ENCODE assay signal across 20 cellular contexts in genomic region chr11:93481696-93482095, GRCh38.
DNase-seq lines count a peak whose midpoint lies in the region; ATAC-seq and TF ChIP-seq lines count a peak whose summit lies in the region.
"Had no signal": no experiment of that assay in that cellular context is flagged by ENCODE, and none has a peak within 500 bp of the region (broad histone marks: within the 10 kb centered on the region; RNA-seq: fewer than 3 reads in every experiment).

No MANE protein-coding gene starts in this region.

- no peak for ATAC-seq in activated naive CD8-positive, alpha-beta T cell treated with anti-CD3 and anti-CD28 coated beads, Interleukin-2, amount 50 U/mL, for 24 hours
- no peak for ATAC-seq in HG03175 (IDR thresholded peaks at IDR 0.05; ENCODE audit: unreplicated experiment)
- ATAC-seq: activated naive CD4-positive, alpha-beta T cell treated with anti-CD3 and anti-CD28 coated beads, Interleukin-2, amount 50 U/mL, for 72 hours; CD8-positive, alpha-beta T cell had no signal

- peaks cover 0 to 7% (median 4%) of the 10 kb centered on the region in 4 donors for H3K36me3 ChIP-seq in liver (ENCODE audit: control insufficient read depth in 4 of 4, insufficient read depth in 3 of 4, low read depth in 1 of 4, low read length in 3 of 4)
- H3K36me3 ChIP-seq: MG63 had no signal

- H3K9me3 ChIP-seq in liver (ENCODE audit: control insufficient read depth in 4 of 4, low read length in 3 of 4) = no peaks in the 10 kb centered on the region
- H3K9me3 ChIP-seq: MG63 had no signal

- TF ChIP-seq CTCF in CD14-positive monocyte (IDR thresholded peaks at IDR 0.05) = no peak
- TF ChIP-seq CTCF in epithelial cell of proximal tubule (conservative IDR thresholded peaks at IDR 0.05; ENCODE audit: low read depth, low read length) = peak; percentile 42
- TF ChIP-seq CTCF in liver (IDR thresholded peaks at IDR 0.05; ENCODE audit: low read depth, low read length, missing input control) = peak; percentile 45

- H3K27me3 ChIP-seq in liver (ENCODE audit: control insufficient read depth in 4 of 4, insufficient read depth in 4 of 4, low read length in 3 of 4) = no peaks in the 10 kb centered on the region
- H3K27me3 ChIP-seq: dorsolateral prefrontal cortex, MG63 had no signal

- H3K9ac ChIP-seq in liver (ENCODE audit: low read depth in 1 of 2, low read length in 2 of 2) = no peak overlapping the region

- peak overlapping the region in 4 of 7 donors; percentile 0 to 67 (median 32) for H3K27ac Mint-ChIP-seq in CD14-positive monocyte
- H3K27ac Mint-ChIP-seq in activated naive CD8-positive, alpha-beta T cell treated with anti-CD3 and anti-CD28 coated beads, Interleukin-2, amount 50 U/mL, for 24 hours = no peak overlapping the region
- H3K27ac Mint-ChIP-seq: CD8-positive, alpha-beta T cell; progenitor cell of endocrine pancreas had no signal

- peak; percentile 2; the same call in 1 of the 2 replicates for TF ChIP-seq RAD21 in Ishikawa (IDR thresholded peaks at IDR 0.05; ENCODE audit: low read depth)
- peak; percentile 89 to 93 for TF ChIP-seq RAD21 in liver (IDR thresholded peaks at IDR 0.05)

- H3K4me1 Mint-ChIP-seq in CD14-positive monocyte = peaks cover 3% of the 10 kb centered on the region
- no peaks in the 10 kb centered on the region for H3K4me1 Mint-ChIP-seq in activated naive CD8-positive, alpha-beta T cell treated with anti-CD3 and anti-CD28 coated beads, Interleukin-2, amount 50 U/mL, for 24 hours

- no peak overlapping the region for H3K27ac ChIP-seq in liver (ENCODE audit: low read depth in 1 of 2, low read length in 2 of 2)
- H3K27ac ChIP-seq: dorsolateral prefrontal cortex had no signal

- peaks cover 9 to 46% (median 39%) of the 10 kb centered on the region in 4 donors for H3K4me1 ChIP-seq in liver (ENCODE audit: control insufficient read depth in 4 of 4, insufficient read depth in 4 of 4, low read length in 3 of 4)

- intact Hi-C loops in CD14-positive monocyte (cut with micrococcal nuclease) = no loop called here

- no peak for TF ChIP-seq EP300 in Ishikawa (IDR thresholded peaks at IDR 0.05; ENCODE audit: borderline replicate concordance)

- 81% methylated on average over 6 of the region's 6 CpGs for WGBS in liver

- DNase-seq in CD14-positive monocyte (ENCODE audit: low spot score) (no peak), epithelial cell of proximal tubule (ENCODE audit: low read depth) (no peak), anterior cingulate cortex (lab: John Stamatoyannopoulos, UW) (no peak), NCI-H1417 (lab: John Stamatoyannopoulos, UW) (no peak)
- no peak for DNase-seq in activated naive CD8-positive, alpha-beta T cell treated with anti-CD3 and anti-CD28 coated beads, Interleukin-2, amount 50 U/mL, for 24 hours
- DNase-seq: activated CD4-positive, alpha-beta T cell treated with anti-CD3 and anti-CD28 coated beads, Interleukin-2, amount 50 U/mL, for 1 hour; activated T-cell treated with anti-CD3 and anti-CD28 coated beads for 4 hours; CD8-positive, alpha-beta T cell; dorsolateral prefrontal cortex; EL; MG63; NCI-H1694 treated with DMSO at 0.1 percent for 48 hours; stimulated activated CD4-positive, alpha-beta T cell treated with anti-CD3 and anti-CD28 coated beads, Interleukin-15, amount 100 ng/mL, for 24 hours; T1000 had no signal

- peaks cover 60 to 63% of the 10 kb centered on the region in 2 donors for H3K36me3 Mint-ChIP-seq in CD14-positive monocyte
- no peaks in the 10 kb centered on the region for H3K36me3 Mint-ChIP-seq in activated naive CD8-positive, alpha-beta T cell treated with anti-CD3 and anti-CD28 coated beads, Interleukin-2, amount 50 U/mL, for 24 hours (ENCODE audit: low read depth)
- H3K36me3 Mint-ChIP-seq: activated naive CD4-positive, alpha-beta T cell treated with anti-CD3 and anti-CD28 coated beads, Interleukin-2, amount 50 U/mL, for 72 hours; brain; CD8-positive, alpha-beta T cell had no signal

- peaks cover 0 to 2% (median 0%) of the 10 kb centered on the region in 3 donors for H3K27me3 Mint-ChIP-seq in CD14-positive monocyte (ENCODE audit: low read depth in 3 of 3)
- H3K27me3 Mint-ChIP-seq in activated naive CD8-positive, alpha-beta T cell treated with anti-CD3 and anti-CD28 coated beads, Interleukin-2, amount 50 U/mL, for 24 hours = no peaks in the 10 kb centered on the region
- H3K27me3 Mint-ChIP-seq: brain had no signal

- no peak overlapping the region for H3K4me3 Mint-ChIP-seq in CD14-positive monocyte
- H3K4me3 Mint-ChIP-seq in activated naive CD8-positive, alpha-beta T cell treated with anti-CD3 and anti-CD28 coated beads, Interleukin-2, amount 50 U/mL, for 24 hours = no peak overlapping the region
- H3K4me3 Mint-ChIP-seq: brain; CD8-positive, alpha-beta T cell had no signal

- H3K9me3 Mint-ChIP-seq in CD14-positive monocyte = no peaks in the 10 kb centered on the region
- H3K9me3 Mint-ChIP-seq in activated naive CD8-positive, alpha-beta T cell treated with anti-CD3 and anti-CD28 coated beads, Interleukin-2, amount 50 U/mL, for 24 hours = no peaks in the 10 kb centered on the region
- H3K9me3 Mint-ChIP-seq: activated naive CD4-positive, alpha-beta T cell treated with anti-CD3 and anti-CD28 coated beads, Interleukin-2, amount 50 U/mL, for 72 hours; brain; CD8-positive, alpha-beta T cell had no signal

- H3K4me3 ChIP-seq in epithelial cell of proximal tubule (ENCODE audit: low read depth, low read length) (no peak overlapping the region), liver (ENCODE audit: low read depth in 1 of 3, low read length in 3 of 3) (no peak overlapping the region)
- H3K4me3 ChIP-seq: dorsolateral prefrontal cortex, MG63 had no signal

TF ChIP-seq in Ishikawa, 13 proteins besides CTCF, POLR2A, EP300 and RAD21 (continues in another document):
- TF ChIP-seq EGR1 (IDR thresholded peaks at IDR 0.05) (no peak), MAX (IDR thresholded peaks at IDR 0.05) (no peak), TCF12 (IDR thresholded peaks at IDR 0.05; ENCODE audit: low read depth) (no peak), CEBPB (IDR thresholded peaks at IDR 0.05) (no peak), ZBTB7A (IDR thresholded peaks at IDR 0.05; ENCODE audit: low read depth) (no peak), TAF1 (IDR thresholded peaks at IDR 0.05; ENCODE audit: low read depth) (no peak), YY1 (IDR thresholded peaks at IDR 0.05; ENCODE audit: low read depth) (no peak), USF1 (IDR thresholded peaks at IDR 0.05) (no peak), NFIC (IDR thresholded peaks at IDR 0.05) (no peak)

TF ChIP-seq in liver, 16 proteins besides CTCF, POLR2A, EP300 and RAD21:
- TF ChIP-seq GABPA (IDR thresholded peaks at IDR 0.05 in 1 of 2, conservative IDR thresholded peaks at IDR 0.05 in 1 of 2) (no peak), EGR1 (IDR thresholded peaks at IDR 0.05; ENCODE audit: low read depth in 2 of 2) (peak in 1 of 2 donors; percentile 34), SP1 (IDR thresholded peaks at IDR 0.05) (no peak), NR2F2 (IDR thresholded peaks at IDR 0.05) (no peak), HNF4G (IDR thresholded peaks at IDR 0.05) (no peak), HNF4A (conservative IDR thresholded peaks at IDR 0.05) (peak in 1 of 2 donors; percentile 12), ATF3 (IDR thresholded peaks at IDR 0.05) (no peak), JUND (IDR thresholded peaks at IDR 0.05) (no peak), FOXA2 (IDR thresholded peaks at IDR 0.05) (no peak), TAF1 (conservative IDR thresholded peaks at IDR 0.05) (no peak), RXRA (IDR thresholded peaks at IDR 0.05) (peak in 1 of 2 donors; percentile 14)
